Comparison of ENCODE assay signal across 8 cellular contexts in genomic region chr19:18292460-18292809, GRCh38. TPM values are rescaled to one million over a fixed set of nuclear protein-coding genes. Genes with fewer than 3 reads are reported as not detected.
A peak's percentile ranks its signal among the peaks of the same experiment; 100 is the strongest.
DNase-seq lines count a peak whose midpoint lies in the region; ATAC-seq, FAIRE-seq and TF ChIP-seq lines count a peak whose summit lies in the region.

No MANE protein-coding gene starts in this region.

- H3K27ac ChIP-seq in 22Rv1: peak overlapping the region; percentile 75

- peak overlapping the region; percentile 79 for H3K4me3 ChIP-seq in H7 (ENCODE audit: insufficient read depth, low read depth, low read length)
- peak overlapping the region; percentile 73 for H3K4me3 ChIP-seq in iPS-11a (ENCODE audit: low read depth, low read length)

- H3K4me3 Mint-ChIP-seq in activated T-helper 17 cell treated with anti-CD3 and anti-CD28 coated beads, Interleukin-2, amount 50 U/mL, for 72 hours: peak overlapping the region; percentile 98
- H3K4me3 Mint-ChIP-seq in stimulated activated memory B cell treated with anti-CD40 and anti-IgM and Interleukin-4, amounts not matched to agents 10 μg/mL and 1 μg/mL and 100 μg/mL, for 72 hours: peak overlapping the region; percentile 86

- FAIRE-seq in urothelium cell line (lab: Jason Lieb, UNC): no peak

- H3K36me3 ChIP-seq in H7 (replicated peaks; ENCODE audit: control insufficient read depth, insufficient read depth, low read length): no peaks in the 10 kb centered on the region

- no peaks in the 10 kb centered on the region for H3K9me3 Mint-ChIP-seq in activated T-helper 17 cell treated with anti-CD3 and anti-CD28 coated beads, Interleukin-2, amount 50 U/mL, for 72 hours
- peaks cover 12% of the 10 kb centered on the region for H3K9me3 Mint-ChIP-seq in stimulated activated memory B cell treated with anti-CD40 and anti-IgM and Interleukin-4, amounts not matched to agents 10 μg/mL and 1 μg/mL and 100 μg/mL, for 72 hours

- no peak for ATAC-seq in activated T-helper 17 cell treated with anti-CD3 and anti-CD28 coated beads, Interleukin-2, amount 50 U/mL, for 72 hours (replicated peaks)
- ATAC-seq in stimulated activated memory B cell treated with anti-CD40 and anti-IgM and Interleukin-4, amounts not matched to agents 10 μg/mL and 1 μg/mL and 100 μg/mL, for 72 hours: no peak

- no peaks in the 10 kb centered on the region for H3K27me3 ChIP-seq in H7 (ENCODE audit: control insufficient read depth, insufficient read depth, low read length)

- H3K27ac Mint-ChIP-seq in activated T-helper 17 cell treated with anti-CD3 and anti-CD28 coated beads, Interleukin-2, amount 50 U/mL, for 72 hours: peak overlapping the region; percentile 99
- H3K27ac Mint-ChIP-seq in stimulated activated memory B cell treated with anti-CD40 and anti-IgM and Interleukin-4, amounts not matched to agents 10 μg/mL and 1 μg/mL and 100 μg/mL, for 72 hours: peak overlapping the region; percentile 83

- TF ChIP-seq CTCF in 22Rv1 (IDR thresholded peaks at IDR 0.05): no peak

- H3K27me3 Mint-ChIP-seq in activated T-helper 17 cell treated with anti-CD3 and anti-CD28 coated beads, Interleukin-2, amount 50 U/mL, for 72 hours: no peaks in the 10 kb centered on the region
- no peaks in the 10 kb centered on the region for H3K27me3 Mint-ChIP-seq in stimulated activated memory B cell treated with anti-CD40 and anti-IgM and Interleukin-4, amounts not matched to agents 10 μg/mL and 1 μg/mL and 100 μg/mL, for 72 hours

- DNase-seq in H7: no peak
- DNase-seq in DMS114 treated with DMSO at 0.1 percent for 48 hours (lab: John Stamatoyannopoulos, UW; ENCODE audit: unreplicated experiment): no peak
- no peak for DNase-seq in urothelium cell line (ENCODE audit: low spot score)
- no peak for DNase-seq in NCI-H1105 treated with DMSO at 0.1 percent for 48 hours (lab: John Stamatoyannopoulos, UW)

- H3K4me1 Mint-ChIP-seq in activated T-helper 17 cell treated with anti-CD3 and anti-CD28 coated beads, Interleukin-2, amount 50 U/mL, for 72 hours: peaks cover 23% of the 10 kb centered on the region
- peaks cover 56% of the 10 kb centered on the region for H3K4me1 Mint-ChIP-seq in stimulated activated memory B cell treated with anti-CD40 and anti-IgM and Interleukin-4, amounts not matched to agents 10 μg/mL and 1 μg/mL and 100 μg/mL, for 72 hours

- H3K36me3 Mint-ChIP-seq in activated T-helper 17 cell treated with anti-CD3 and anti-CD28 coated beads, Interleukin-2, amount 50 U/mL, for 72 hours (ENCODE audit: low read depth): peaks cover 31% of the 10 kb centered on the region
- H3K36me3 Mint-ChIP-seq in stimulated activated memory B cell treated with anti-CD40 and anti-IgM and Interleukin-4, amounts not matched to agents 10 μg/mL and 1 μg/mL and 100 μg/mL, for 72 hours: peaks cover 9% of the 10 kb centered on the region

RNA-seq across cellular contexts. Expression of gene JUND, which starts 11.0 kb away (rescaled TPM):
- total RNA-seq in H7 (2014; rRNA removed; shearing (Covaris generic)): 173 and 181 TPM in 2 replicates
- total RNA-seq in activated T-helper 17 cell treated with anti-CD3 and anti-CD28 coated beads, Interleukin-2, amount 50 U/mL, for 72 hours: 100 to 1,000 TPM; 177 to 324 TPM

RNA-seq across cellular contexts. Expression of gene IQCN, which starts 18.2 kb away (rescaled TPM):
- total RNA-seq in H7 (2014; rRNA removed; shearing (Covaris generic)): 0.55 and 0.76 TPM in 2 replicates
- total RNA-seq in activated T-helper 17 cell treated with anti-CD3 and anti-CD28 coated beads, Interleukin-2, amount 50 U/mL, for 72 hours: 1 to 10 TPM; 1.1 to 1.3 TPM

RNA-seq across cellular contexts. Expression of gene LSM4, which starts 30.4 kb away (rescaled TPM):
- 787 and 838 TPM in 2 replicates for total RNA-seq in H7 (2014; rRNA removed; shearing (Covaris generic))
- total RNA-seq in activated T-helper 17 cell treated with anti-CD3 and anti-CD28 coated beads, Interleukin-2, amount 50 U/mL, for 72 hours: 100 to 1,000 TPM; 176 to 252 TPM

RNA-seq across cellular contexts. Expression of gene PGPEP1, which starts 48.0 kb away (rescaled TPM):
- 11.5 and 13.6 TPM in 2 replicates for total RNA-seq in H7 (2014; rRNA removed; shearing (Covaris generic))
- 10 to 100 TPM; 38.9 to 46.0 TPM for total RNA-seq in activated T-helper 17 cell treated with anti-CD3 and anti-CD28 coated beads, Interleukin-2, amount 50 U/mL, for 72 hours
